In the genomic region with DNA sequence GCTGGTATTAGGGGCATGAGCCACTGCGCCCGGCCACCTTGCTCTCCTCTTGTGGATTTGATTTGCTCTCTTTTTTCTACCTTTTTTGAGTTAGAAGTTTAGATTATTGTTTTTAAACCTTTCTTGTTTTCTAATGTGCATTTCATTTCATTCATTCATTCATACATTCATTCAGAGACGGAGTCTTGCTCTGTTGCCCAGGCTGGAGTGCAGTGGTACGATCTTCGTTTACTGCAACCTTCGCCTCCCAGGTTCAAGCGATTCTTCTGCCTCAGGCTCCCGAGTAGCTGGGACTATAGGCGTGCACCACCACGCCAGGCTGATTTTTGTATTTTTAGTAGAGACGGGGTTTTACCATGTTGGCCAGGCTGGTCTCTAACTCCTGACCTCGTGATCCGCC, we compare ENCODE assay signal across 7 cellular contexts. TPM values are rescaled to one million over a fixed set of nuclear protein-coding genes. Genes with fewer than 3 reads are reported as not detected.
DNase-seq lines count a peak whose midpoint lies in the region; ATAC-seq and TF ChIP-seq lines count a peak whose summit lies in the region.
"Not testable (repeated sequence)": the region's sequence is repeated elsewhere in the genome, so short reads cannot be mapped to it uniquely, and the experiment has no call there.

No MANE protein-coding gene starts in this region.

- not testable (repeated sequence) for BruUV-seq in Calu3 (replicated peaks; lab: Mats Ljungman, UMichigan); MCF 10A (replicated peaks; lab: Mats Ljungman, UMichigan)

- H3K36me3 ChIP-seq in naive thymus-derived CD4-positive, alpha-beta T cell (ENCODE audit: control insufficient read depth in 2 of 3, insufficient read depth in 3 of 3, low read length in 3 of 3): not testable (repeated sequence)

- not testable (repeated sequence) for H3K4me3 Mint-ChIP-seq in Calu3 (ENCODE audit: low read depth, unreplicated experiment); activated T-helper 17 cell treated with anti-CD3 and anti-CD28 coated beads, Interleukin-2, amount 50 U/mL, for 72 hours; MCF 10A (ENCODE audit: unreplicated experiment); naive thymus-derived CD4-positive, alpha-beta T cell; stimulated activated naive B cell treated with anti-CD40 and anti-IgM and Interleukin-4, amounts not matched to agents 10 μg/mL and 1 μg/mL and 100 μg/mL, for 72 hours

- TF ChIP-seq CTCF in Calu3 (IDR thresholded peaks at IDR 0.05; ENCODE audit: unreplicated experiment); RWPE1 (conservative IDR thresholded peaks at IDR 0.05; ENCODE audit: low read depth); MCF 10A (IDR thresholded peaks at IDR 0.05; ENCODE audit: unreplicated experiment); foreskin keratinocyte (conservative IDR thresholded peaks at IDR 0.05): not testable (repeated sequence)

- peak overlapping the region; percentile 69 for H3K27ac Mint-ChIP-seq in Calu3 (ENCODE audit: unreplicated experiment)
- H3K27ac Mint-ChIP-seq in activated T-helper 17 cell treated with anti-CD3 and anti-CD28 coated beads, Interleukin-2, amount 50 U/mL, for 72 hours: peak overlapping the region; percentile 98
- H3K27ac Mint-ChIP-seq in MCF 10A (ENCODE audit: low read depth, unreplicated experiment): peak overlapping the region; percentile 91
- H3K27ac Mint-ChIP-seq in naive thymus-derived CD4-positive, alpha-beta T cell: peak overlapping the region in 5 of 9 donors; percentile 38 to 97 (median 86)
- peak overlapping the region; percentile 85 for H3K27ac Mint-ChIP-seq in stimulated activated naive B cell treated with anti-CD40 and anti-IgM and Interleukin-4, amounts not matched to agents 10 μg/mL and 1 μg/mL and 100 μg/mL, for 72 hours

- not testable (repeated sequence) for H3K27me3 Mint-ChIP-seq in Calu3 (ENCODE audit: unreplicated experiment); activated T-helper 17 cell treated with anti-CD3 and anti-CD28 coated beads, Interleukin-2, amount 50 U/mL, for 72 hours; MCF 10A (ENCODE audit: insufficient read depth, unreplicated experiment); naive thymus-derived CD4-positive, alpha-beta T cell; stimulated activated naive B cell treated with anti-CD40 and anti-IgM and Interleukin-4, amounts not matched to agents 10 μg/mL and 1 μg/mL and 100 μg/mL, for 72 hours

- peak overlapping the region; percentile 81 for H3K27ac ChIP-seq in RWPE1
- H3K27ac ChIP-seq in foreskin keratinocyte: peak overlapping the region; percentile 52
- not testable (repeated sequence) for H3K27ac ChIP-seq in naive thymus-derived CD4-positive, alpha-beta T cell (ENCODE audit: low read depth, low read length)

- H3K4me1 Mint-ChIP-seq in Calu3 (ENCODE audit: low read depth, unreplicated experiment) (peaks cover 61% of the 10 kb centered on the region), MCF 10A (ENCODE audit: insufficient read depth, unreplicated experiment) (peaks cover 29% of the 10 kb centered on the region)
- peaks cover 31% of the 10 kb centered on the region for H3K4me1 Mint-ChIP-seq in activated T-helper 17 cell treated with anti-CD3 and anti-CD28 coated beads, Interleukin-2, amount 50 U/mL, for 72 hours
- H3K4me1 Mint-ChIP-seq in naive thymus-derived CD4-positive, alpha-beta T cell: peaks cover 18 to 67% (median 56%) of the 10 kb centered on the region in 7 donors
- H3K4me1 Mint-ChIP-seq in stimulated activated naive B cell treated with anti-CD40 and anti-IgM and Interleukin-4, amounts not matched to agents 10 μg/mL and 1 μg/mL and 100 μg/mL, for 72 hours: peaks cover 36 to 73% of the 10 kb centered on the region in 2 donors

- H3K4me1 ChIP-seq in foreskin keratinocyte: peaks cover 54% of the 10 kb centered on the region
- peaks cover 14 to 16% of the 10 kb centered on the region in 2 donors for H3K4me1 ChIP-seq in naive thymus-derived CD4-positive, alpha-beta T cell (ENCODE audit: control insufficient read depth in 2 of 2, insufficient read depth in 2 of 2, low read length in 2 of 2)

- not testable (repeated sequence) for H3K36me3 Mint-ChIP-seq in Calu3 (ENCODE audit: insufficient read depth, unreplicated experiment); MCF 10A (ENCODE audit: insufficient read depth, unreplicated experiment); naive thymus-derived CD4-positive, alpha-beta T cell
- peaks cover 10% of the 10 kb centered on the region for H3K36me3 Mint-ChIP-seq in activated T-helper 17 cell treated with anti-CD3 and anti-CD28 coated beads, Interleukin-2, amount 50 U/mL, for 72 hours (ENCODE audit: low read depth)
- peaks cover 12 to 26% of the 10 kb centered on the region in 2 donors for H3K36me3 Mint-ChIP-seq in stimulated activated naive B cell treated with anti-CD40 and anti-IgM and Interleukin-4, amounts not matched to agents 10 μg/mL and 1 μg/mL and 100 μg/mL, for 72 hours

- H3K9me3 Mint-ChIP-seq in Calu3 (ENCODE audit: low read depth, unreplicated experiment); activated T-helper 17 cell treated with anti-CD3 and anti-CD28 coated beads, Interleukin-2, amount 50 U/mL, for 72 hours; MCF 10A (ENCODE audit: unreplicated experiment); naive thymus-derived CD4-positive, alpha-beta T cell; stimulated activated naive B cell treated with anti-CD40 and anti-IgM and Interleukin-4, amounts not matched to agents 10 μg/mL and 1 μg/mL and 100 μg/mL, for 72 hours: not testable (repeated sequence)

- not testable (repeated sequence) for H3K27me3 ChIP-seq in foreskin keratinocyte; naive thymus-derived CD4-positive, alpha-beta T cell (ENCODE audit: control insufficient read depth in 2 of 2, insufficient read depth in 2 of 2, low read length in 2 of 2)

- intact Hi-C loops in Calu3 (cut with micrococcal nuclease; ENCODE audit: unreplicated experiment); MCF 10A (cut with micrococcal nuclease); naive thymus-derived CD4-positive, alpha-beta T cell (cut with micrococcal nuclease): not testable (repeated sequence)

- POLR2A ChIA-PET in RWPE1 (lab: Yijun Ruan, JAX; ENCODE audit: low non-redundant PET): not testable (repeated sequence)
- POLR2A ChIA-PET in MCF 10A (lab: Yijun Ruan, JAX): interaction anchor here (1.0 to 8.2 kb wide), 10 partner anchors 9 to 43 kb away, joined by 3 to 146 read pairs (median 12); a partner anchor contains a TSS
- POLR2A ChIA-PET in naive thymus-derived CD4-positive, alpha-beta T cell (lab: Charles Lee): interaction anchor here (0.6 to 4.2 kb wide), 3 partner anchors 8 to 376 kb away, joined by 3 to 52 read pairs (median 5); no protein-coding TSS in a partner anchor

- not testable (repeated sequence) for H3K9me3 ChIP-seq in naive thymus-derived CD4-positive, alpha-beta T cell (ENCODE audit: control insufficient read depth in 2 of 3, low read length in 3 of 3)

- ATAC-seq in activated T-helper 17 cell treated with anti-CD3 and anti-CD28 coated beads, Interleukin-2, amount 50 U/mL, for 72 hours (replicated peaks); foreskin keratinocyte; naive thymus-derived CD4-positive, alpha-beta T cell; stimulated activated naive B cell treated with anti-CD40 and anti-IgM and Interleukin-4, amounts not matched to agents 10 μg/mL and 1 μg/mL and 100 μg/mL, for 72 hours (replicated peaks): not testable (repeated sequence)

- H3K4me3 ChIP-seq in naive thymus-derived CD4-positive, alpha-beta T cell (ENCODE audit: low read length): not testable (repeated sequence)

- CTCF ChIA-PET in Calu3 (lab: Charles Lee): not testable (repeated sequence)
- CTCF ChIA-PET in RWPE1 (lab: Yijun Ruan, JAX) (interaction anchor here (0.6 to 1.0 kb wide), 2 partner anchors 37 to 606 kb away, joined by 3 to 4 read pairs; no protein-coding TSS in a partner anchor), MCF 10A (lab: Yijun Ruan, JAX) (interaction anchor here (0.9 to 2.2 kb wide), 3 partner anchors 20 to 47 kb away, joined by 3 to 10 read pairs (median 4); no protein-coding TSS in a partner anchor)
- CTCF ChIA-PET in naive thymus-derived CD4-positive, alpha-beta T cell (lab: Charles Lee): interaction anchor here (4.1 kb wide), 1 partner anchor 25 kb away, joined by 23 read pairs; no protein-coding TSS in a partner anchor

- not testable (repeated sequence) for DNase-seq in Calu3; RWPE1 (ENCODE audit: low spot score); MCF 10A (ENCODE audit: unreplicated experiment); foreskin keratinocyte; naive thymus-derived CD4-positive, alpha-beta T cell; stimulated activated naive B cell treated with anti-CD40 and anti-IgM and Interleukin-4, amounts not matched to agents 10 μg/mL and 1 μg/mL and 100 μg/mL, for 72 hours

RNA-seq across cellular contexts. Expression of a gene that starts 37.6 kb away (rescaled TPM):
- total RNA-seq in Calu3 (2022) (62.5 and 66.6 TPM in 2 replicates), MCF 10A (2022) (96.6 and 98.6 TPM in 2 replicates), foreskin keratinocyte (96.5 and 111 TPM in 2 replicates)
- 10 to 100 TPM; 51.4 to 72.1 TPM for total RNA-seq in activated T-helper 17 cell treated with anti-CD3 and anti-CD28 coated beads, Interleukin-2, amount 50 U/mL, for 72 hours
- 109 and 114 TPM in 2 replicates for polyA plus RNA-seq in foreskin keratinocyte
- 10 to 100 TPM; 20.7 to 32.6 (median 25.0) TPM for total RNA-seq in naive thymus-derived CD4-positive, alpha-beta T cell
- polyA plus RNA-seq in naive thymus-derived CD4-positive, alpha-beta T cell: 10 to 100 TPM; 37.1 to 43.8 TPM

RNA-seq across cellular contexts. Expression of a gene that starts 38.0 kb away (rescaled TPM):
- total RNA-seq in Calu3 (2022) (52.2 and 52.6 TPM in 2 replicates), MCF 10A (2022) (31.2 and 35.0 TPM in 2 replicates), foreskin keratinocyte (31.8 and 33.6 TPM in 2 replicates)
- 10 to 100 TPM; 32.5 to 55.0 TPM for total RNA-seq in activated T-helper 17 cell treated with anti-CD3 and anti-CD28 coated beads, Interleukin-2, amount 50 U/mL, for 72 hours
- polyA plus RNA-seq in foreskin keratinocyte: 11.4 and 13.5 TPM in 2 replicates
- 10 to 100 TPM; 21.8 to 49.3 (median 31.3) TPM for total RNA-seq in naive thymus-derived CD4-positive, alpha-beta T cell
- polyA plus RNA-seq in naive thymus-derived CD4-positive, alpha-beta T cell: 10 to 100 TPM; 24.8 to 34.5 TPM
